3 cellular contexts compared by ENCODE assay signal in genomic region chr1:4761324-4761723, GRCh38.
"Had no signal": no experiment of that assay in that cellular context is flagged by ENCODE, and none has a peak within 500 bp of the region (broad histone marks: within the 10 kb centered on the region; RNA-seq: fewer than 3 reads in every experiment).

No MANE protein-coding gene starts in this region.

- DNase-seq: GDM1, GF-D8 had no signal

- H3K4me3 ChIP-seq: GM12878 had no signal

- ATAC-seq: GM12878 had no signal
